ENCODE assay signal across 12 cellular contexts in genomic region chr2:133434962-133435668, GRCh38.
DNase-seq lines count a peak whose midpoint lies in the region; ATAC-seq, FAIRE-seq and TF ChIP-seq lines count a peak whose summit lies in the region.
"Had no signal": no experiment of that assay in that cellular context is flagged by ENCODE, and none has a peak within 500 bp of the region (broad histone marks: within the 10 kb centered on the region; RNA-seq: fewer than 3 reads in every experiment).

No MANE protein-coding gene starts in this region.

- FAIRE-seq in frontal cortex (lab: Jason Lieb, UNC): no peak
- FAIRE-seq: pancreas had no signal

- POLR2A ChIA-PET in RWPE1 (lab: Yijun Ruan, JAX; ENCODE audit: low non-redundant PET): no interaction called here

- TF ChIP-seq CTCF in RWPE1 (conservative IDR thresholded peaks at IDR 0.05; ENCODE audit: low read depth): no peak

- CTCF ChIA-PET in RWPE1 (lab: Yijun Ruan, JAX): interaction anchor here (0.6 kb wide), 1 partner anchor 517 kb away, joined by 3 read pairs; no protein-coding TSS in a partner anchor

- H3K4me3 ChIP-seq in H7 (ENCODE audit: insufficient read depth, low read depth, low read length): no peak overlapping the region
- H3K4me3 ChIP-seq: cardiac muscle cell, pancreas had no signal

- DNase-seq in AG08395 (ENCODE audit: low spot score): peak; percentile 15
- peak; percentile 17 for DNase-seq in HS-27A (ENCODE audit: low read depth)
- peak; percentile 66 for DNase-seq in RWPE1 (ENCODE audit: low spot score)
- DNase-seq in left cardiac atrium: peak; percentile 61
- no peak for DNase-seq in mucosa of gallbladder (ENCODE audit: low spot score)
- no peak for DNase-seq in frontal cortex (ENCODE audit: low spot score in 2 of 2)
- DNase-seq in NCI-H446 (lab: John Stamatoyannopoulos, UW): no peak
- no peak for DNase-seq in H7
- DNase-seq: activated CD4-positive, alpha-beta T cell treated with anti-CD3 and anti-CD28 coated beads, Interleukin-2, amount 10 ng/mL, durations not matched to agents 24 days and 14 days; NCI-H1930; pancreas had no signal

- intact Hi-C loops in left cardiac atrium (cut with DNase I): loop anchor here in 1 of 2 donors (10.0 kb wide), 1 partner anchor 130 kb away; the partner anchor contains the start of gene NCKAP5

- peak; percentile 55 to 97 for ATAC-seq in left cardiac atrium

- H3K27ac ChIP-seq in RWPE1: no peak overlapping the region
- H3K27ac ChIP-seq: cardiac muscle cell, pancreas had no signal

- no peaks in the 10 kb centered on the region for H3K36me3 ChIP-seq in H7 (replicated peaks; ENCODE audit: control insufficient read depth, insufficient read depth, low read length)
- H3K36me3 ChIP-seq: cardiac muscle cell, pancreas had no signal

- H3K27me3 ChIP-seq in H7 (ENCODE audit: control insufficient read depth, insufficient read depth, low read length): no peaks in the 10 kb centered on the region
- H3K27me3 ChIP-seq: cardiac muscle cell, pancreas had no signal

Comparison
In these comparisons a context has a peak if more than half of its experiments do, and no peak if none do; other contexts are left out.
1. DNase-seq: peak in AG08395 (single experiment), HS-27A (single experiment), RWPE1 (single experiment) and left cardiac atrium (single experiment); none in mucosa of gallbladder (single experiment), frontal cortex (0 of 2), NCI-H446 (0 of 2) and H7 (single experiment).